In the genomic region with DNA sequence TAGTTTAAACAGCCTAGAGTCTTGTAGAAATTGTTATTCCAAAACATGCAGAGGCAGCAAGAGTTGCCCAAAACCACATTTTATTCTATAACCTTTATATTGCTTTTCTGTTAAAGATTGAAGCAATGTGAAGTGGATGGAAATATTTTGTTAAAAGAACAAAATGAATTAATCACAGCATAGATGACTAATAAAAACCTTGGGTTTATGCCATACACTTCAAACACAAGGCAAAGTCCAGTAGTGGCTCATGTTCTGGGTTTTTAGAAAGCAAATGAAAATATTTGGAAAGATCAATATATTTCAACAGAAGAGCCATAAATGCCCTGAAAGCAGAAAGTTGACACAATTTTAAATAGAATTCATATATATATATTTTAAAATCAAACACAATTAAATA, we compare ENCODE assay signal across 19 cellular contexts. TPM values are rescaled to one million over a fixed set of nuclear protein-coding genes. Genes with fewer than 3 reads are reported as not detected.
A peak's percentile ranks its signal among the peaks of the same experiment; 100 is the strongest.
DNase-seq lines count a peak whose midpoint lies in the region; ATAC-seq, FAIRE-seq and TF ChIP-seq lines count a peak whose summit lies in the region.
"Had no signal": no experiment of that assay in that cellular context is flagged by ENCODE, and none has a peak within 500 bp of the region (broad histone marks: within the 10 kb centered on the region; RNA-seq: fewer than 3 reads in every experiment).

No MANE protein-coding gene starts in this region.

- no peaks in the 10 kb centered on the region for H4K20me1 ChIP-seq in Karpas-422 (ENCODE audit: insufficient read depth, low read depth, low read length)

- H3K4me3 ChIP-seq in adrenal gland (no peak overlapping the region), pancreas (no peak overlapping the region), Karpas-422 (ENCODE audit: low read length) (no peak overlapping the region)
- H3K4me3 ChIP-seq: dorsolateral prefrontal cortex had no signal

- TF ChIP-seq CTCF in adrenal gland (IDR thresholded peaks at IDR 0.05) (no peak), pancreas (IDR thresholded peaks at IDR 0.05) (no peak), GM20000 (IDR thresholded peaks at IDR 0.05; ENCODE audit: extremely low read depth, missing control alignments) (no peak)

- H3K79me2 ChIP-seq in Karpas-422 (ENCODE audit: low read length): no peaks in the 10 kb centered on the region

- intact Hi-C loops in adrenal gland (cut with DNase I) (no loop called here), pancreas (cut with DNase I) (no loop called here)

- H2AFZ ChIP-seq in Karpas-422 (ENCODE audit: low read length): no peak overlapping the region

- no peak overlapping the region for H3K9ac ChIP-seq in Karpas-422 (ENCODE audit: low read length)

- peak; percentile 21 for DNase-seq in EL
- no peak for DNase-seq in adrenal gland
- peak; percentile 17 for DNase-seq in fibroblast of the conjunctiva (ENCODE audit: low read depth)
- DNase-seq in pancreas: no peak
- no peak for DNase-seq in H54 (ENCODE audit: insufficient read length, low spot score)
- no peak for DNase-seq in Karpas-422
- no peak for DNase-seq in GM20000 (ENCODE audit: low spot score)
- DNase-seq in mesenteric fat pad (ENCODE audit: low spot score): no peak
- DNase-seq: activated CD4-positive, alpha-beta T cell treated with anti-CD3 and anti-CD28 coated beads for 48 hours; activated naive CD8-positive, alpha-beta T cell treated with anti-CD3 and anti-CD28 coated beads, Interleukin-2, amount 50 U/mL, for 24 hours; Caco-2; MM.1S; NCI-H146; SHP77; stimulated activated CD4-positive, alpha-beta T cell treated with anti-CD3 and anti-CD28 coated beads, Interleukin-1b, Interleukin-23, amount 100 ng/mL, for 48 hours; stimulated activated naive B cell treated with anti-CD40 and anti-IgM and Interleukin-4, amounts not matched to agents 10 μg/mL and 1 μg/mL and 100 μg/mL, for 72 hours; trophoblast cell had no signal

- H3K27ac ChIP-seq in adrenal gland (peak overlapping the region in 4 of 5 donors; percentile 40 to 77 (median 63)), pancreas (no peak overlapping the region), Karpas-422 (ENCODE audit: low read length) (no peak overlapping the region)

- H3K4me2 ChIP-seq in Karpas-422 (ENCODE audit: low read depth, low read length, poor library complexity, severe bottlenecking): no peak overlapping the region

- H3K27me3 ChIP-seq in adrenal gland (no peaks in the 10 kb centered on the region), pancreas (no peaks in the 10 kb centered on the region), Karpas-422 (ENCODE audit: low read length) (no peaks in the 10 kb centered on the region)
- H3K27me3 ChIP-seq: dorsolateral prefrontal cortex had no signal

- ATAC-seq in pancreas: no peak
- ATAC-seq: activated naive CD8-positive, alpha-beta T cell treated with anti-CD3 and anti-CD28 coated beads, Interleukin-2, amount 50 U/mL, for 24 hours; stimulated activated naive B cell treated with anti-CD40 and anti-IgM and Interleukin-4, amounts not matched to agents 10 μg/mL and 1 μg/mL and 100 μg/mL, for 72 hours had no signal

- peaks cover 0 to 40% of the 10 kb centered on the region in 2 donors for H3K36me3 ChIP-seq in adrenal gland (replicated peaks in 1 of 2)
- peaks cover 0 to 49% (median 6%) of the 10 kb centered on the region in 3 donors for H3K36me3 ChIP-seq in pancreas
- H3K36me3 ChIP-seq in Karpas-422 (ENCODE audit: insufficient read depth, low read length): peaks cover 38% of the 10 kb centered on the region

- H3K9me3 ChIP-seq in adrenal gland (replicated peaks in 1 of 3): no peaks in the 10 kb centered on the region
- H3K9me3 ChIP-seq in pancreas: no peaks in the 10 kb centered on the region
- no peaks in the 10 kb centered on the region for H3K9me3 ChIP-seq in Karpas-422 (ENCODE audit: low read length)
- H3K9me3 ChIP-seq: Caco-2 had no signal

- H3K4me1 ChIP-seq in adrenal gland (replicated peaks in 1 of 2) (peaks cover 17 to 22% of the 10 kb centered on the region in 2 donors), pancreas (peaks cover 0 to 3% (median 0%) of the 10 kb centered on the region in 3 donors), Karpas-422 (ENCODE audit: low read length) (no peaks in the 10 kb centered on the region)
- H3K4me1 ChIP-seq: Caco-2 had no signal

- no peaks in the 10 kb centered on the region for H3K9me2 ChIP-seq in Karpas-422 (replicated peaks; ENCODE audit: insufficient read depth, low read length)

- TF ChIP-seq POLR2A in adrenal gland (IDR thresholded peaks at IDR 0.05) (no peak), H54 (IDR thresholded peaks at IDR 0.05; ENCODE audit: low read depth, low read length) (no peak)

- FAIRE-seq in pancreas (lab: Jason Lieb, UNC) (peak; percentile 51), H54 (lab: Jason Lieb, UNC) (no peak)
- FAIRE-seq: GM18507 had no signal

RNA-seq across cellular contexts. Expression of gene ULK2, which starts 36.7 kb away (rescaled TPM):
- 10 to 100 TPM; 11.1 to 32.0 (median 17.1) TPM for total RNA-seq in adrenal gland
- 10 to 100 TPM in 1 of 3 donors, 1 to 10 TPM in 2; 9.5 to 15.2 (median 10.0) TPM for polyA plus RNA-seq in adrenal gland
- 10 to 100 TPM in 1 of 6 donors, 1 to 10 TPM in 5; 3.1 to 12.5 (median 6.2) TPM for total RNA-seq in pancreas
- polyA plus RNA-seq in pancreas: 1 to 10 TPM; 5.1 to 5.4 TPM
- total RNA-seq in Karpas-422 (2014; rRNA removed; shearing (Covaris generic); ENCODE audit: low replicate concordance): not detected in 2 replicates
- 31.7 TPM for total RNA-seq in mesenteric fat pad

Comparison
In these comparisons a context has a peak if more than half of its experiments do, and no peak if none do; other contexts are left out.
1. DNase-seq: peak in EL (single experiment) and fibroblast of the conjunctiva (single experiment); none in adrenal gland (0 of 7), pancreas (0 of 6), H54 (single experiment), Karpas-422 (single experiment), GM20000 (single experiment) and mesenteric fat pad (single experiment).
2. H3K27ac ChIP-seq: peak in adrenal gland (4 of 5); none in pancreas (0 of 4) and Karpas-422 (single experiment).